ENCODE assay signal across 14 cellular contexts in the genomic region with DNA sequence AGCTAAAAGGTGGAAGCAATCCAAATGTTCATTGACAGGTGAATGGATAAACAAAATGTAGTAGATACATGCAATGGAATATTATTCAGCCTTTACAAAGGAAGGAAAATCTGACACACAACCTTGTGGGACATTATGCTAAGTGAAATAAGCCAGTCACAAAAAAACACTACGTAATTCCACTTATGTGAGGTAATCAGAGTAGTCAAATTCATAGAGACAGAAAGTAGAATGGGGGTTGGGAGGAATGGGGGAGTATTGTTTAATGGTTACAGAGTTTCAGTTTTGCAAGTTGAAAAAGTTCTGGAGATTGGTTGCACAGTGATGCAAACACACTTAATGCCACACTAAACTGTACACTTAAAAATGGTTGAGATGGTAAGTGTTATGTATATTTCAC.
DNase-seq lines count a peak whose midpoint lies in the region; ATAC-seq lines count a peak whose summit lies in the region.
"Had no signal": no experiment of that assay in that cellular context is flagged by ENCODE, and none has a peak within 500 bp of the region (broad histone marks: within the 10 kb centered on the region; RNA-seq: fewer than 3 reads in every experiment).

No MANE protein-coding gene starts in this region.

- peak; percentile 53 for ATAC-seq in activated CD4-positive, alpha-beta T cell treated with anti-CD3 and anti-CD28 coated beads for 36 hours
- peak; percentile 23 for ATAC-seq in stimulated activated naive CD8-positive, alpha-beta T cell treated with anti-CD3 and anti-CD28 coated beads, Interleukin-15, amount 100 ng/mL, for 72 hours
- no peak for ATAC-seq in stimulated activated naive CD8-positive, alpha-beta T cell treated with anti-CD3 and anti-CD28 coated beads, Interleukin-15, Interleukin-2, amounts not matched to agents 100 U/mL and 50 U/mL, for 24 hours
- peak; percentile 75 for ATAC-seq in activated T-helper 17 cell treated with anti-CD3 and anti-CD28 coated beads, Interleukin-2, amount 50 U/mL, for 72 hours (replicated peaks)

- H3K27me3 Mint-ChIP-seq in activated CD4-positive, alpha-beta T cell treated with anti-CD3 and anti-CD28 coated beads for 36 hours = no peaks in the 10 kb centered on the region
- H3K27me3 Mint-ChIP-seq in stimulated activated naive CD8-positive, alpha-beta T cell treated with anti-CD3 and anti-CD28 coated beads, Interleukin-15, amount 100 ng/mL, for 72 hours = no peaks in the 10 kb centered on the region
- no peaks in the 10 kb centered on the region for H3K27me3 Mint-ChIP-seq in activated T-helper 17 cell treated with anti-CD3 and anti-CD28 coated beads, Interleukin-2, amount 50 U/mL, for 72 hours
- H3K27me3 Mint-ChIP-seq: CD8-positive, alpha-beta memory T cell had no signal

- CTCF ChIA-PET in activated CD4-positive, alpha-beta T cell treated with anti-CD3 and anti-CD28 coated beads for 36 hours (lab: Charles Lee) = no interaction called here

- no peak for DNase-seq in activated CD4-positive, alpha-beta T cell treated with anti-CD3 and anti-CD28 coated beads for 36 hours
- no peak for DNase-seq in activated CD4-positive, alpha-beta T cell treated with anti-CD3 and anti-CD28 coated beads, Interleukin-2, amount 50 U/mL, for 1 hour
- DNase-seq in stimulated activated naive CD8-positive, alpha-beta T cell treated with anti-CD3 and anti-CD28 coated beads, Interleukin-15, amount 100 ng/mL, for 72 hours = no peak
- DNase-seq in stimulated activated naive CD8-positive, alpha-beta T cell treated with anti-CD3 and anti-CD28 coated beads, Interleukin-15, Interleukin-2, amounts not matched to agents 100 U/mL and 50 U/mL, for 24 hours = no peak
- no peak for DNase-seq in anterior cingulate cortex (lab: John Stamatoyannopoulos, UW)
- DNase-seq in stimulated activated CD4-positive, alpha-beta T cell treated with anti-CD3 and anti-CD28 coated beads, Interleukin-4, amount 100 ng/mL, for 4 hours = no peak
- DNase-seq: 8988T; AML-193; Caco-2; CD8-positive, alpha-beta memory T cell; DMS53; GF-D8; HCEC 1CT had no signal

- intact Hi-C loops in activated CD4-positive, alpha-beta T cell treated with anti-CD3 and anti-CD28 coated beads for 36 hours (cut with DNase I, micrococcal nuclease) = loop anchor here in 1 of 2 experiments (1.0 kb wide), 1 partner anchor 62 kb away; no protein-coding TSS in a partner anchor

- H3K4me3 Mint-ChIP-seq in activated CD4-positive, alpha-beta T cell treated with anti-CD3 and anti-CD28 coated beads for 36 hours = no peak overlapping the region
- H3K4me3 Mint-ChIP-seq in stimulated activated naive CD8-positive, alpha-beta T cell treated with anti-CD3 and anti-CD28 coated beads, Interleukin-15, amount 100 ng/mL, for 72 hours = no peak overlapping the region
- no peak overlapping the region for H3K4me3 Mint-ChIP-seq in activated T-helper 17 cell treated with anti-CD3 and anti-CD28 coated beads, Interleukin-2, amount 50 U/mL, for 72 hours
- H3K4me3 Mint-ChIP-seq: CD8-positive, alpha-beta memory T cell had no signal

- H3K4me1 Mint-ChIP-seq in activated CD4-positive, alpha-beta T cell treated with anti-CD3 and anti-CD28 coated beads for 36 hours = peaks cover 17% of the 10 kb centered on the region
- peaks cover 22% of the 10 kb centered on the region for H3K4me1 Mint-ChIP-seq in stimulated activated naive CD8-positive, alpha-beta T cell treated with anti-CD3 and anti-CD28 coated beads, Interleukin-15, amount 100 ng/mL, for 72 hours
- peaks cover 7% of the 10 kb centered on the region for H3K4me1 Mint-ChIP-seq in activated T-helper 17 cell treated with anti-CD3 and anti-CD28 coated beads, Interleukin-2, amount 50 U/mL, for 72 hours

- POLR2A ChIA-PET in activated CD4-positive, alpha-beta T cell treated with anti-CD3 and anti-CD28 coated beads for 36 hours (lab: Charles Lee) = no interaction called here

- H3K36me3 Mint-ChIP-seq in activated CD4-positive, alpha-beta T cell treated with anti-CD3 and anti-CD28 coated beads for 36 hours (ENCODE audit: low read depth) = peaks cover 4% of the 10 kb centered on the region
- H3K36me3 Mint-ChIP-seq in activated T-helper 17 cell treated with anti-CD3 and anti-CD28 coated beads, Interleukin-2, amount 50 U/mL, for 72 hours (ENCODE audit: low read depth) = peaks cover 6% of the 10 kb centered on the region

- H3K9me3 Mint-ChIP-seq in activated CD4-positive, alpha-beta T cell treated with anti-CD3 and anti-CD28 coated beads for 36 hours (ENCODE audit: low read depth) = no peaks in the 10 kb centered on the region
- no peaks in the 10 kb centered on the region for H3K9me3 Mint-ChIP-seq in stimulated activated naive CD8-positive, alpha-beta T cell treated with anti-CD3 and anti-CD28 coated beads, Interleukin-15, amount 100 ng/mL, for 72 hours
- H3K9me3 Mint-ChIP-seq in activated T-helper 17 cell treated with anti-CD3 and anti-CD28 coated beads, Interleukin-2, amount 50 U/mL, for 72 hours = no peaks in the 10 kb centered on the region
- H3K9me3 Mint-ChIP-seq: CD8-positive, alpha-beta memory T cell had no signal

- H3K27ac Mint-ChIP-seq in activated CD4-positive, alpha-beta T cell treated with anti-CD3 and anti-CD28 coated beads for 36 hours = no peak overlapping the region
- H3K27ac Mint-ChIP-seq in stimulated activated naive CD8-positive, alpha-beta T cell treated with anti-CD3 and anti-CD28 coated beads, Interleukin-15, amount 100 ng/mL, for 72 hours = no peak overlapping the region
- peak overlapping the region; percentile 42 for H3K27ac Mint-ChIP-seq in activated T-helper 17 cell treated with anti-CD3 and anti-CD28 coated beads, Interleukin-2, amount 50 U/mL, for 72 hours
- H3K27ac Mint-ChIP-seq: CD8-positive, alpha-beta memory T cell had no signal
